1 cellular context compared by ENCODE assay signal in genomic region chr12:77092227-77092626, GRCh38. TPM values are rescaled to one million over a fixed set of nuclear protein-coding genes. Genes with fewer than 3 reads are reported as not detected.
"Had no signal": no experiment of that assay in that cellular context is flagged by ENCODE, and none has a peak within 500 bp of the region (broad histone marks: within the 10 kb centered on the region; RNA-seq: fewer than 3 reads in every experiment).

No MANE protein-coding gene starts in this region.

RNA-seq across cellular contexts. Expression of gene E2F7, which starts 26.9 kb away (rescaled TPM):
- total RNA-seq: ascending aorta had no signal
